12 cellular contexts compared by ENCODE assay signal in genomic region chr16:11056090-11056988, GRCh38.
A peak's percentile ranks its signal among the peaks of the same experiment; 100 is the strongest.
DNase-seq lines count a peak whose midpoint lies in the region; ATAC-seq and TF ChIP-seq lines count a peak whose summit lies in the region.
"Had no signal": no experiment of that assay in that cellular context is flagged by ENCODE, and none has a peak within 500 bp of the region (broad histone marks: within the 10 kb centered on the region; RNA-seq: fewer than 3 reads in every experiment).

No MANE protein-coding gene starts in this region.

- H3K9ac ChIP-seq in neural progenitor cell = no peak overlapping the region

- no peaks in the 10 kb centered on the region for H3K9me3 ChIP-seq in CD4-positive, alpha-beta memory T cell (ENCODE audit: control insufficient read depth in 1 of 2, low read length in 2 of 2)
- H3K9me3 ChIP-seq in neural progenitor cell (ENCODE audit: low read depth) (no peaks in the 10 kb centered on the region), T-helper 17 cell (ENCODE audit: control insufficient read depth, low read length, poor library complexity, severe bottlenecking) (no peaks in the 10 kb centered on the region)

- H3F3A ChIP-seq in neural progenitor cell (ENCODE audit: low read depth) = no peaks in the 10 kb centered on the region

- H3K9me3 Mint-ChIP-seq in CD4-positive, alpha-beta memory T cell = no peaks in the 10 kb centered on the region
- H3K9me3 Mint-ChIP-seq in neural progenitor cell = no peaks in the 10 kb centered on the region
- H3K9me3 Mint-ChIP-seq: H9, IgD-negative memory B cell had no signal

- no peak for TF ChIP-seq CTCF in neural progenitor cell (IDR thresholded peaks at IDR 0.05)

- no peak overlapping the region for H3K4me3 Mint-ChIP-seq in CD4-positive, alpha-beta memory T cell
- H3K4me3 Mint-ChIP-seq in neural progenitor cell (no peak overlapping the region), T-helper 17 cell (no peak overlapping the region)
- H3K4me3 Mint-ChIP-seq: H9, IgD-negative memory B cell had no signal

- POLR2A ChIA-PET in CD4-positive, alpha-beta memory T cell (lab: Charles Lee; ENCODE audit: partially characterized antibody) = no interaction called here

- peaks cover 8% of the 10 kb centered on the region for H3K36me3 ChIP-seq in CD4-positive, alpha-beta memory T cell (ENCODE audit: insufficient read depth, low read length)
- no peaks in the 10 kb centered on the region for H3K36me3 ChIP-seq in neural progenitor cell

- peak overlapping the region in 4 of 7 donors; percentile 17 to 66 (median 43) for H3K27ac Mint-ChIP-seq in CD4-positive, alpha-beta memory T cell
- peak overlapping the region; percentile 53 for H3K27ac Mint-ChIP-seq in neural progenitor cell
- no peak overlapping the region for H3K27ac Mint-ChIP-seq in T-helper 17 cell
- H3K27ac Mint-ChIP-seq: IgD-negative memory B cell had no signal

- no peaks in the 10 kb centered on the region for H3K27me3 ChIP-seq in CD4-positive, alpha-beta memory T cell (ENCODE audit: insufficient read depth, low read length)
- no peaks in the 10 kb centered on the region for H3K27me3 ChIP-seq in neural progenitor cell

- peaks cover 15 to 30% (median 21%) of the 10 kb centered on the region in 4 donors for H3K4me1 Mint-ChIP-seq in CD4-positive, alpha-beta memory T cell
- H3K4me1 Mint-ChIP-seq in neural progenitor cell = peaks cover 4% of the 10 kb centered on the region
- peaks cover 30% of the 10 kb centered on the region for H3K4me1 Mint-ChIP-seq in T-helper 17 cell

- CTCF ChIA-PET in CD4-positive, alpha-beta memory T cell (lab: Charles Lee; ENCODE audit: partially characterized antibody) = no interaction called here

- no peak overlapping the region for H3K4me2 ChIP-seq in neural progenitor cell

- no peak for ATAC-seq in T-helper 17 cell
- no peak for ATAC-seq in GM18858 (IDR thresholded peaks at IDR 0.05; ENCODE audit: unreplicated experiment)
- ATAC-seq in HG03159 (IDR thresholded peaks at IDR 0.05; ENCODE audit: unreplicated experiment) = no peak

- no peak for DNase-seq in CD4-positive, alpha-beta memory T cell
- peak; percentile 36 for DNase-seq in NCI-H460 (ENCODE audit: extremely low read depth, low read depth)
- peak; percentile 12 for DNase-seq in cerebellar cortex (ENCODE audit: low spot score)
- no peak for DNase-seq in neural progenitor cell (ENCODE audit: low spot score)
- DNase-seq in T-helper 17 cell = no peak
- no peak for DNase-seq in HUDEP-2 (lab: John Stamatoyannopoulos, UW; ENCODE audit: unreplicated experiment in 76 of 76)
- DNase-seq: H9; NCI-H2081 treated with DMSO at 0.1 percent for 48 hours; stimulated activated CD4-positive, alpha-beta T cell treated with anti-CD3 and anti-CD28 coated beads, Interleukin-12 subunit alpha, Interleukin-12 subunit beta, amount 100 ng/mL, for 4 hours had no signal

- H3K4me1 ChIP-seq in CD4-positive, alpha-beta memory T cell (ENCODE audit: insufficient read depth, low read length) = peaks cover 18% of the 10 kb centered on the region
- no peaks in the 10 kb centered on the region for H3K4me1 ChIP-seq in neural progenitor cell

- intact Hi-C loops in CD4-positive, alpha-beta memory T cell (cut with micrococcal nuclease) = no loop called here

- H3K36me3 Mint-ChIP-seq in CD4-positive, alpha-beta memory T cell = peaks cover 28 to 37% of the 10 kb centered on the region in 2 donors
- H3K36me3 Mint-ChIP-seq in neural progenitor cell (peaks cover 5% of the 10 kb centered on the region), T-helper 17 cell (ENCODE audit: low read depth) (peaks cover 3% of the 10 kb centered on the region)

- no peak overlapping the region for H3K4me3 ChIP-seq in CD4-positive, alpha-beta memory T cell (ENCODE audit: low read length in 2 of 2)
- no peak overlapping the region for H3K4me3 ChIP-seq in neural progenitor cell

- H4K20me1 ChIP-seq in neural progenitor cell (ENCODE audit: low read depth) = no peaks in the 10 kb centered on the region

- H3K27ac ChIP-seq in CD4-positive, alpha-beta memory T cell (ENCODE audit: low read depth, low read length) = no peak overlapping the region
- H3K27ac ChIP-seq in neural progenitor cell = no peak overlapping the region

- no peaks in the 10 kb centered on the region for H3K79me2 ChIP-seq in neural progenitor cell (ENCODE audit: low read depth)

- no peaks in the 10 kb centered on the region for H3K27me3 Mint-ChIP-seq in CD4-positive, alpha-beta memory T cell
- H3K27me3 Mint-ChIP-seq in neural progenitor cell (ENCODE audit: insufficient read depth, low read depth) = no peaks in the 10 kb centered on the region
- no peaks in the 10 kb centered on the region for H3K27me3 Mint-ChIP-seq in T-helper 17 cell
- H3K27me3 Mint-ChIP-seq: IgD-negative memory B cell had no signal

- no peak overlapping the region for H2AFZ ChIP-seq in neural progenitor cell (replicated peaks)

Comparison
In these comparisons a context has a peak if more than half of its experiments do, and no peak if none do; other contexts are left out.
1. DNase-seq: peak in NCI-H460 (single experiment) and cerebellar cortex (single experiment); none in CD4-positive, alpha-beta memory T cell (0 of 5), neural progenitor cell (single experiment), T-helper 17 cell (0 of 3) and HUDEP-2 (0 of 76).